In genomic region chr1:198157241-198157846, GRCh38 we compare ENCODE assay signal across 8 cellular contexts. TPM values are rescaled to one million over a fixed set of nuclear protein-coding genes. Genes with fewer than 3 reads are reported as not detected.
DNase-seq lines count a peak whose midpoint lies in the region; ATAC-seq, FAIRE-seq and TF ChIP-seq lines count a peak whose summit lies in the region.

No MANE protein-coding gene starts in this region.

- H3K9ac ChIP-seq in astrocyte (ENCODE audit: low read length): peak overlapping the region; percentile 95

- intact Hi-C loops in vagina (cut with DNase I): no loop called here

- no peaks in the 10 kb centered on the region for H3K27me3 Mint-ChIP-seq in astrocyte (ENCODE audit: low read depth, unreplicated experiment)

- peak overlapping the region; percentile 98 for H3K27ac Mint-ChIP-seq in astrocyte (ENCODE audit: unreplicated experiment)

- H3K79me2 ChIP-seq in astrocyte (ENCODE audit: insufficient read depth, low read length): peaks cover 55% of the 10 kb centered on the region

- H3K4me3 ChIP-seq in astrocyte (ENCODE audit: insufficient read depth, low read depth, low read length) (peak overlapping the region; percentile 93), vagina (peak overlapping the region; percentile 84 to 93)

- H4K20me1 ChIP-seq in astrocyte (ENCODE audit: insufficient read depth, low read length): peaks cover 30% of the 10 kb centered on the region

- H3K4me1 ChIP-seq in astrocyte (ENCODE audit: insufficient read depth, low read length) (peaks cover 37% of the 10 kb centered on the region), vagina (peaks cover 40% of the 10 kb centered on the region)

- no peak for TF ChIP-seq CTCF in astrocyte (IDR thresholded peaks at IDR 0.05; ENCODE audit: insufficient read depth, low read depth, low read length)
- no peak for TF ChIP-seq CTCF in vagina (IDR thresholded peaks at IDR 0.05)

- H3K36me3 Mint-ChIP-seq in astrocyte (ENCODE audit: low read depth, unreplicated experiment): peaks cover 2% of the 10 kb centered on the region

- H3K4me2 ChIP-seq in astrocyte (ENCODE audit: low read length): peak overlapping the region; percentile 91

- peak; percentile 50 for ATAC-seq in GM18502 (IDR thresholded peaks at IDR 0.05; ENCODE audit: poor library complexity, unreplicated experiment)
- ATAC-seq in HG02970 (IDR thresholded peaks at IDR 0.05; ENCODE audit: low FRiP score, unreplicated experiment): peak; percentile 41

- H3K4me1 Mint-ChIP-seq in astrocyte (ENCODE audit: low read depth, unreplicated experiment): peaks cover 33% of the 10 kb centered on the region

- peak overlapping the region; percentile 82 for H3K27ac ChIP-seq in astrocyte (ENCODE audit: low read depth, low read length)
- peak overlapping the region; percentile 99 for H3K27ac ChIP-seq in vagina

- TF ChIP-seq POLR2A in vagina (IDR thresholded peaks at IDR 0.05): peak in 1 of 2 donors; percentile 69

- H3K9me3 ChIP-seq in astrocyte (ENCODE audit: insufficient read depth, low read depth, low read length) (no peaks in the 10 kb centered on the region), vagina (no peaks in the 10 kb centered on the region)

- DNase-seq in NCI-H187 (lab: John Stamatoyannopoulos, UW) (peak; percentile 10 to 61), T-helper 9 cell (peak; percentile 71), astrocyte (ENCODE audit: low read depth) (peak; percentile 93), hepatic stellate cell (ENCODE audit: low spot score) (peak; percentile 90), putamen (ENCODE audit: low spot score) (peak; percentile 96), vagina (ENCODE audit: extremely low spot score in 2 of 2) (peak in 1 of 2 donors; percentile 97)

- H3K27me3 ChIP-seq in astrocyte (ENCODE audit: insufficient read depth, low read length) (no peaks in the 10 kb centered on the region), vagina (no peaks in the 10 kb centered on the region)

- peak overlapping the region; percentile 98 for H3K4me3 Mint-ChIP-seq in astrocyte (ENCODE audit: unreplicated experiment)

- peak overlapping the region; percentile 50 for H2AFZ ChIP-seq in astrocyte (ENCODE audit: low read depth, low read length)

- no peaks in the 10 kb centered on the region for H3K9me3 Mint-ChIP-seq in astrocyte (ENCODE audit: unreplicated experiment)

- H3K36me3 ChIP-seq in astrocyte (ENCODE audit: insufficient read depth, low read length): no peaks in the 10 kb centered on the region
- no peaks in the 10 kb centered on the region for H3K36me3 ChIP-seq in vagina

- no peak for FAIRE-seq in astrocyte (lab: Jason Lieb, UNC)

RNA-seq across cellular contexts. Expression of gene NEK7, which starts 0.5 kb away (rescaled TPM):
- total RNA-seq in astrocyte (119 and 125 TPM in 2 replicates), vagina (99.4 TPM)
